Comparison of ENCODE assay signal across 7 cellular contexts in the genomic region with DNA sequence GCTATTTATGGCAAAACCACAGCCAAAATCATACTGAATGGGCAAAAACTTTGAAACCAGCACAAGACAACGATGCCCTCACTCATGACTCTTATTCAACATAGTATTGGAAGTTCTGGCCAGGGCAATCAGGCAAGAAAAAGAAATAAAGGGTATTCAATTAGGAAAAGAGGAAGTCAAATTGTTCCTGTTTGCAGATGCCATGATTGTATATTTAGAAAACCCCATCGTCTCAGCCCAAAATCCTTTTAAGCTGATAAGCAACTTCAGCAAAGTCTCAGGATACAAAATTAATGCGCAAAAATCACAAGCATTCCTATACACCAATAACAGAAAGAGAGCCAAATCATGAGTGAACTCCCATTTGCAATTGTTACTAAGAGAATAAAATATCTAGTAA. TPM values are rescaled to one million over a fixed set of nuclear protein-coding genes. Genes with fewer than 3 reads are reported as not detected.
"Had no signal": no experiment of that assay in that cellular context is flagged by ENCODE, and none has a peak within 500 bp of the region (broad histone marks: within the 10 kb centered on the region; RNA-seq: fewer than 3 reads in every experiment).

No MANE protein-coding gene starts in this region.

RNA-seq across cellular contexts. Expression of a gene that starts 10.4 kb away (rescaled TPM):
- total RNA-seq: GM23248, GM23338, H1, H4, H7, H9 had no signal
- polyA plus RNA-seq: GM23248, H1 had no signal

RNA-seq across cellular contexts. Expression of a gene that starts 38.6 kb away (rescaled TPM):
- total RNA-seq: GM23248, GM23338, H1, H4, H7, H9, HFFc6 had no signal
- polyA plus RNA-seq: GM23248, GM23338, H1 had no signal
